Comparison of ENCODE assay signal across 9 cellular contexts in the genomic region with DNA sequence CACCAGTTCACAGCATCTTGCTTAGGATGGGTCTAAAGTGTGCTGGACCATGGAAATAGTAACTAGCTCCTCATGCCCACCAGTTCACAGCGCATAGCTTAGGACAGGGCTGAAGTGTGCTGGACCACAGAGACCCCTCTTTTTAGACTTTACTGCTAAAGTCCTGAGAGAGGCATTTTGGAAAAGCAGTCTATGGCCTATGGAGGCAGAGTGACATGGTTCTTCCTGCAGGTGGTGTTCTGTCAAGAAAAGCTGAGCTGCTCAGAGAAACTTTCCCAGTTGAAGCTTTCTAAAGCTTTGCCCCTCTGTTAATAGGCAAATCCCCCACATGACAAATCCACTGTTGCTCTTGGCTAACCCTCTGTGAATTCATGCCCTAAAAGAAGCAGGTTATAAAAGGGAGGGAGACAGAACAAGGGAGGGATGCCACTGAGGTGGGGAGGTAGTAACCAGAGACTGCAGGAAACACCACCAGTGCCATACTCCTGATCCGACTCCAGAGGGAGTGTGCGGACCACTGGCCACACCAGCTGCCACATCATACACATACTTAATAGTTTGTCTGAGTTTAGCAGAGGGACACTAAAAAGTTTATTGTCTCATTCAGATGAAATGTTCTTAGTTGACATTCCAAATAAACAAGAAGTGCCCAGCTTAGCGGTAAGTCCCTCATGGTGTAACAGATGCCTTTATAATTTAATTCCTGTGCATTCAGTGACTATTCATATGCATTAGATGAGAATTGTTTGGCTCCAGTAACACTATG.
DNase-seq lines count a peak whose midpoint lies in the region; ATAC-seq and TF ChIP-seq lines count a peak whose summit lies in the region.
"Had no signal": no experiment of that assay in that cellular context is flagged by ENCODE, and none has a peak within 500 bp of the region (broad histone marks: within the 10 kb centered on the region; RNA-seq: fewer than 3 reads in every experiment).

No MANE protein-coding gene starts in this region.

- no peak overlapping the region for H2AFZ ChIP-seq in HCT116 (ENCODE audit: low read depth, low read length, poor library complexity, severe bottlenecking)

- no peaks in the 10 kb centered on the region for H3K4me1 ChIP-seq in HCT116 (ENCODE audit: control insufficient read depth in 1 of 2, insufficient read depth in 2 of 2, low read length in 2 of 2)

- DNase-seq in Ammon's horn (ENCODE audit: low spot score) (peak; percentile 22), HCT116 (ENCODE audit: low read depth, low spot score) (peak; percentile 12), kidney epithelial cell (ENCODE audit: low read depth) (no peak), CD1c-positive myeloid dendritic cell (ENCODE audit: extremely low spot score) (no peak), sciatic nerve (ENCODE audit: low spot score) (no peak)
- no peak for DNase-seq in stimulated activated CD4-positive, alpha-beta T cell treated with anti-CD3 and anti-CD28 coated beads, Interleukin-4, amount 100 ng/mL, for 1 hour
- no peak for DNase-seq in activated CD4-positive, CD25-positive, alpha-beta regulatory T cell (lab: John Stamatoyannopoulos, UW)
- DNase-seq: GOT3 had no signal

- intact Hi-C loops in HCT116 (cut with micrococcal nuclease) = loop anchor here (1.0 to 10.0 kb wide), 2 partner anchors 65 to 68 kb away; no protein-coding TSS in a partner anchor
- intact Hi-C loops in sciatic nerve (cut with DNase I) = no loop called here

- no peaks in the 10 kb centered on the region for H3K27me3 ChIP-seq in HCT116 (ENCODE audit: insufficient read depth, low read length)
- peaks cover 2% of the 10 kb centered on the region for H3K27me3 ChIP-seq in kidney epithelial cell (ENCODE audit: control insufficient read depth, insufficient read depth, low read length)

- BruUV-seq in HCT116 (replicated peaks; lab: Mats Ljungman, UMichigan) = no TSS peak

- H4K20me1 ChIP-seq in HCT116 (ENCODE audit: insufficient read depth) = no peaks in the 10 kb centered on the region

- TF ChIP-seq CTCF in HCT116 (IDR thresholded peaks at IDR 0.05 in 2 of 3, conservative IDR thresholded peaks at IDR 0.05 in 1 of 3; ENCODE audit: borderline replicate concordance in 1 of 3, insufficient read depth in 1 of 3, low read depth in 2 of 3, low read length in 2 of 3) (peak; percentile 29 to 61 (median 55); a peak in 5 of 6 replicates), VCaP (conservative IDR thresholded peaks at IDR 0.05) (peak; percentile 89), kidney epithelial cell (IDR thresholded peaks at IDR 0.05; ENCODE audit: insufficient read depth, low read length, poor library complexity, severe bottlenecking) (peak; percentile 57)

- H3K4me3 ChIP-seq in HCT116 (replicated peaks in 1 of 2; ENCODE audit: low read depth in 1 of 2, low read length in 2 of 2) = no peak overlapping the region
- no peak overlapping the region for H3K4me3 ChIP-seq in kidney epithelial cell (ENCODE audit: low read depth, low read length)

- H3K79me2 ChIP-seq in HCT116 (ENCODE audit: insufficient read depth, low read length) = no peaks in the 10 kb centered on the region

- RAD21 ChIA-PET in HCT116 (lab: Charles Lee; ENCODE audit: low non-redundant PET in 1 of 2, low total read pairs in 2 of 2, uncharacterized antibody in 2 of 2, unreplicated experiment in 2 of 2) = no interaction called here

- H3K27ac ChIP-seq in HCT116 (ENCODE audit: low read depth, low read length) (no peak overlapping the region), VCaP (peak overlapping the region; percentile 48)

- no peak overlapping the region for H3K9ac ChIP-seq in HCT116 (ENCODE audit: low read length)

- no peaks in the 10 kb centered on the region for H3K9me2 ChIP-seq in HCT116 (ENCODE audit: insufficient read depth)

- CTCF ChIA-PET in HCT116 (lab: Charles Lee) = interaction anchor here (0.8 to 2.2 kb wide), 4 partner anchors 9 to 745 kb away, joined by 4 to 8 read pairs (median 5); no protein-coding TSS in a partner anchor

- H3K4me2 ChIP-seq in HCT116 (ENCODE audit: low read length) = no peak overlapping the region

- H3K9me3 ChIP-seq in HCT116 (ENCODE audit: control insufficient read depth in 1 of 2, insufficient read depth in 1 of 2, low read depth in 1 of 2, low read length in 2 of 2) = no peaks in the 10 kb centered on the region

- POLR2A ChIA-PET in HCT116 (lab: Charles Lee) = no interaction called here

- peak; percentile 64 for TF ChIP-seq RAD21 in HCT116 (IDR thresholded peaks at IDR 0.05; ENCODE audit: low read depth)

- H3K36me3 ChIP-seq in HCT116 (ENCODE audit: control insufficient read depth in 1 of 2, insufficient read depth in 2 of 2, low read length in 2 of 2) (no peaks in the 10 kb centered on the region), kidney epithelial cell (ENCODE audit: control insufficient read depth, insufficient read depth, low read length) (no peaks in the 10 kb centered on the region)

- no peak for TF ChIP-seq POLR2A in HCT116 (IDR thresholded peaks at IDR 0.05; ENCODE audit: borderline replicate concordance, extremely low read depth, insufficient read depth, insufficient read length)

- ATAC-seq in HCT116 (peak; percentile 99), sciatic nerve (no peak)

TF ChIP-seq in HCT116, 20 proteins besides CTCF, POLR2A, EP300 and RAD21:
- TF ChIP-seq EZH2 (IDR thresholded peaks at IDR 0.05) (no peak), ZNF274 (IDR thresholded peaks at IDR 0.05; ENCODE audit: low read depth, low read length) (no peak), SRF (IDR thresholded peaks at IDR 0.05; ENCODE audit: low read depth) (no peak), FOSL1 (IDR thresholded peaks at IDR 0.05; ENCODE audit: low read depth) (no peak), JUND (IDR thresholded peaks at IDR 0.05) (no peak), ELF1 (IDR thresholded peaks at IDR 0.05; ENCODE audit: borderline replicate concordance, low read depth) (no peak), SP1 (IDR thresholded peaks at IDR 0.05; ENCODE audit: low read depth) (no peak), ZFX (IDR thresholded peaks at IDR 0.05) (no peak), EGR1 (IDR thresholded peaks at IDR 0.05; ENCODE audit: low read depth) (no peak), CEBPB (IDR thresholded peaks at IDR 0.05; ENCODE audit: low read depth) (no peak), CBX3 (IDR thresholded peaks at IDR 0.05; ENCODE audit: low read depth) (no peak), SIN3A (IDR thresholded peaks at IDR 0.05; ENCODE audit: low read depth) (no peak), YY1 (IDR thresholded peaks at IDR 0.05; ENCODE audit: extremely low read depth, insufficient replicate concordance, low read depth, low read length) (no peak), EZH2phosphoT487 (IDR thresholded peaks at IDR 0.05; ENCODE audit: borderline replicate concordance) (no peak), TCF7L2 (IDR thresholded peaks at IDR 0.05; ENCODE audit: borderline replicate concordance, extremely low read depth, insufficient read depth, insufficient read length) (no peak), POLR2AphosphoS5 (IDR thresholded peaks at IDR 0.05; ENCODE audit: low read depth, low read length) (no peak)
- TF ChIP-seq, protein P1, sequence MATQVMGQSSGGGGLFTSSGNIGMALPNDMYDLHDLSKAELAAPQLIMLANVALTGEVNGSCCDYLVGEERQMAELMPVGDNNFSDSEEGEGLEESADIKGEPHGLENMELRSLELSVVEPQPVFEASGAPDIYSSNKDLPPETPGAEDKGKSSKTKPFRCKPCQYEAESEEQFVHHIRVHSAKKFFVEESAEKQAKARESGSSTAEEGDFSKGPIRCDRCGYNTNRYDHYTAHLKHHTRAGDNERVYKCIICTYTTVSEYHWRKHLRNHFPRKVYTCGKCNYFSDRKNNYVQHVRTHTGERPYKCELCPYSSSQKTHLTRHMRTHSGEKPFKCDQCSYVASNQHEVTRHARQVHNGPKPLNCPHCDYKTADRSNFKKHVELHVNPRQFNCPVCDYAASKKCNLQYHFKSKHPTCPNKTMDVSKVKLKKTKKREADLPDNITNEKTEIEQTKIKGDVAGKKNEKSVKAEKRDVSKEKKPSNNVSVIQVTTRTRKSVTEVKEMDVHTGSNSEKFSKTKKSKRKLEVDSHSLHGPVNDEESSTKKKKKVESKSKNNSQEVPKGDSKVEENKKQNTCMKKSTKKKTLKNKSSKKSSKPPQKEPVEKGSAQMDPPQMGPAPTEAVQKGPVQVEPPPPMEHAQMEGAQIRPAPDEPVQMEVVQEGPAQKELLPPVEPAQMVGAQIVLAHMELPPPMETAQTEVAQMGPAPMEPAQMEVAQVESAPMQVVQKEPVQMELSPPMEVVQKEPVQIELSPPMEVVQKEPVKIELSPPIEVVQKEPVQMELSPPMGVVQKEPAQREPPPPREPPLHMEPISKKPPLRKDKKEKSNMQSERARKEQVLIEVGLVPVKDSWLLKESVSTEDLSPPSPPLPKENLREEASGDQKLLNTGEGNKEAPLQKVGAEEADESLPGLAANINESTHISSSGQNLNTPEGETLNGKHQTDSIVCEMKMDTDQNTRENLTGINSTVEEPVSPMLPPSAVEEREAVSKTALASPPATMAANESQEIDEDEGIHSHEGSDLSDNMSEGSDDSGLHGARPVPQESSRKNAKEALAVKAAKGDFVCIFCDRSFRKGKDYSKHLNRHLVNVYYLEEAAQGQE (IDR thresholded peaks at IDR 0.05; ENCODE audit: low read depth) = no peak
- TF ChIP-seq, protein P2, sequence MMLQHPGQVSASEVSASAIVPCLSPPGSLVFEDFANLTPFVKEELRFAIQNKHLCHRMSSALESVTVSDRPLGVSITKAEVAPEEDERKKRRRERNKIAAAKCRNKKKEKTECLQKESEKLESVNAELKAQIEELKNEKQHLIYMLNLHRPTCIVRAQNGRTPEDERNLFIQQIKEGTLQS (IDR thresholded peaks at IDR 0.05) = no peak

Comparison
In these comparisons a context has a peak if more than half of its experiments do, and no peak if none do; other contexts are left out.
1. DNase-seq: peak in Ammon's horn (single experiment) and HCT116 (single experiment); none in kidney epithelial cell (single experiment), stimulated activated CD4-positive, alpha-beta T cell treated with anti-CD3 and anti-CD28 coated beads, Interleukin-4, amount 100 ng/mL, for 1 hour (single experiment), activated CD4-positive, CD25-positive, alpha-beta regulatory T cell (0 of 4), CD1c-positive myeloid dendritic cell (single experiment) and sciatic nerve (single experiment).
2. Peak in every context shown above with its lines, with median percentiles within 50 percentile points of each other: CTCF ChIP-seq.